1 cellular context compared by ENCODE assay signal in the genomic region with DNA sequence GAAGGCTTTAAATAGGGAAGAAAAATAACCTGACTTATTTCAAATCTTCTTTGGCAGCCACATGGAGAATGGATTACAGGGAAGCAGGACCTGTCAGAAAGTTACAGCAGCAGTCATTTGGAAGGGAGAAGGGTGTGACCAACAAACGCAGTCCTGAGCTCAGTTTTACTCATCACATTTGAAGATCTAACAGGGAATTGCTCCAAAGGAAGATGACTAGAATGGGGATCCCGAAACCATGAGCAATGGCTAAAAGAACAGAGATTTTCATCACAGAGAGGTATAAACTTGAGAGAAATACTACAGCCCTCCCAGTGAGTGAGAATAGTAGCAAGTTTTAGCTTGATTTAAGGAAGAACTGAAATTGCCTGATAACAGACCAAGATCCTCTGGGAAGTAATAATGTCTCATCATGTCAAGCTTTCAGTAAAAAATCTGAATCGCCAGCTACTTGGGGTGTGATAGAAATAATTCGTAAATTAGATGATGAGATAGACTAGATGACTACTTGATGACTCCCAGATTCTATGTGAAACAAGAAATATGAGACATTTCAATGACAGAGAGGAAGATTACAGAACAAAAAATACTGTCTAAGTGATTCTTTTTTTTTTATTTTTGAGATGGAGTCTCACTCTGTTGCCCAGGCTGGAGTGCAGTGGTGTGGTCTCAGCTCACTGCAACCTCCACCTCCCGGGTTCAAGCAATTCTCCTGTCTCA.
TF ChIP-seq lines count a peak whose summit lies in the region.

No MANE protein-coding gene starts in this region.

TF ChIP-seq in WTC11, 78 proteins besides CTCF, POLR2A, EP300 and RAD21:
- TF ChIP-seq ZNF263 (CRISPR knock-in tag; IDR thresholded peaks at IDR 0.05; ENCODE audit: low read depth), result no peak
